In genomic region chr22:49087716-49088660, GRCh38 we compare ENCODE assay signal across 22 cellular contexts.
DNase-seq lines count a peak whose midpoint lies in the region; FAIRE-seq and TF ChIP-seq lines count a peak whose summit lies in the region.
"Had no signal": no experiment of that assay in that cellular context is flagged by ENCODE, and none has a peak within 500 bp of the region (broad histone marks: within the 10 kb centered on the region; RNA-seq: fewer than 3 reads in every experiment).

No MANE protein-coding gene starts in this region.

- no peak overlapping the region for H4K5ac ChIP-seq in H1 (ENCODE audit: insufficient read length, low read depth, low read length)

- no peak overlapping the region for H3K4me3 ChIP-seq in HEK293 (ENCODE audit: low read depth, low read length)
- no peak overlapping the region for H3K4me3 ChIP-seq in H1 (ENCODE audit: extremely low read depth in 1 of 4, insufficient read depth in 2 of 4, low read depth in 3 of 4, low read length in 4 of 4)
- no peak overlapping the region for H3K4me3 ChIP-seq in spleen
- H3K4me3 ChIP-seq in neural progenitor cell: no peak overlapping the region
- H3K4me3 ChIP-seq: A549; BLaER1 treated with 17β-estradiol and CSF1 and Interleukin-3, amounts not matched to agents 10 nM and 100 nM had no signal

- FAIRE-seq in H1 (lab: Jason Lieb, UNC) (no peak), GM12892 (lab: Jason Lieb, UNC) (no peak)
- FAIRE-seq: A549, D721Med had no signal

- TF ChIP-seq CTCF in HEK293 (tag by site-specific recombination; IDR thresholded peaks at IDR 0.05): no peak
- no peak for TF ChIP-seq CTCF in H1 (IDR thresholded peaks at IDR 0.05; ENCODE audit: control extremely low read depth in 1 of 3, insufficient read depth in 1 of 3, low read depth in 1 of 3, low read length in 3 of 3)
- no peak for TF ChIP-seq CTCF in nephron progenitor cell (IDR thresholded peaks at IDR 0.05)
- TF ChIP-seq CTCF in spleen (IDR thresholded peaks at IDR 0.05 in 8 of 11, conservative IDR thresholded peaks at IDR 0.05 in 3 of 11): no peak
- TF ChIP-seq CTCF in neural progenitor cell (IDR thresholded peaks at IDR 0.05): no peak

- H3K27me3 ChIP-seq in H1 (replicated peaks in 1 of 4; ENCODE audit: control insufficient read depth in 3 of 4, extremely low read depth in 1 of 4, insufficient read depth in 3 of 4, low read length in 3 of 4) (no peaks in the 10 kb centered on the region), spleen (replicated peaks in 1 of 7) (peaks cover 0 to 82% (median 0%) of the 10 kb centered on the region in 7 donors), neural progenitor cell (no peaks in the 10 kb centered on the region)
- H3K27me3 ChIP-seq: BLaER1 treated with 17β-estradiol and CSF1 and Interleukin-3, amounts not matched to agents 10 nM and 100 nM had no signal

- H3K23ac ChIP-seq in H1 (ENCODE audit: insufficient read length): no peak overlapping the region

- no peak overlapping the region for H2BK12ac ChIP-seq in H1 (ENCODE audit: low read depth, low read length)

- no peak overlapping the region for H2BK120ac ChIP-seq in H1 (replicated peaks; ENCODE audit: low read depth, low read length)

- DNase-seq in H1 (ENCODE audit: low read depth in 1 of 2, low spot score in 2 of 2): no peak
- no peak for DNase-seq in nephron progenitor cell
- DNase-seq in spleen: peak; percentile 54
- DNase-seq in NCI-H2081 treated with DMSO at 0.1 percent for 48 hours (lab: John Stamatoyannopoulos, UW): no peak
- DNase-seq in neural progenitor cell (ENCODE audit: low spot score): no peak
- DNase-seq in GM12892 (ENCODE audit: insufficient read length): no peak
- DNase-seq: AML-193; CD4-positive, alpha-beta T cell; GOT3; HCEC 1CT; MM.1S; NCI-H2227 treated with DMSO at 0.1 percent for 48 hours; NCI-H526 treated with DMSO at 0.1 percent for 48 hours; Right ventricle myocardium superior; RPMI8226 had no signal

- H3K14ac ChIP-seq in H1 (ENCODE audit: insufficient read length): no peak overlapping the region

- H2AK5ac ChIP-seq in H1 (ENCODE audit: low read depth, low read length): no peak overlapping the region

- H3K27ac Mint-ChIP-seq in nephron progenitor cell (peak overlapping the region; percentile 80), neural progenitor cell (no peak overlapping the region)
- H3K27ac Mint-ChIP-seq: CD4-positive, alpha-beta T cell; IgD-negative memory B cell had no signal

- POLR2A ChIA-PET in HEK293 (lab: Yijun Ruan, JAX): no interaction called here
- POLR2A ChIA-PET in H1 (lab: Charles Lee; ENCODE audit: partially characterized antibody): no interaction called here

- peaks cover 0 to 2% of the 10 kb centered on the region in 2 experiments for H4K20me1 ChIP-seq in H1 (replicated peaks in 1 of 2; ENCODE audit: control insufficient read depth in 1 of 2, insufficient read depth in 2 of 2, low read length in 2 of 2)
- no peaks in the 10 kb centered on the region for H4K20me1 ChIP-seq in neural progenitor cell (ENCODE audit: low read depth)

- H3K18ac ChIP-seq in H1 (ENCODE audit: extremely low read depth, low read length): no peak overlapping the region

- CTCF ChIA-PET in HEK293 (lab: Yijun Ruan, JAX): interaction anchor here (0.7 kb wide), 1 partner anchor 41 kb away, joined by 3 read pairs; no protein-coding TSS in a partner anchor
- CTCF ChIA-PET in H1 (lab: Charles Lee; ENCODE audit: partially characterized antibody): no interaction called here

- H2AFZ ChIP-seq in H1 (ENCODE audit: low read length) (no peak overlapping the region), neural progenitor cell (replicated peaks) (no peak overlapping the region)

- intact Hi-C loops in spleen (cut with DNase I; ENCODE audit: low total_unique reads): no loop called here

- H3K27me3 Mint-ChIP-seq in nephron progenitor cell (ENCODE audit: low read depth, poor library complexity): peaks cover 13% of the 10 kb centered on the region
- peaks cover 17% of the 10 kb centered on the region for H3K27me3 Mint-ChIP-seq in neural progenitor cell (ENCODE audit: insufficient read depth, low read depth)

- H3K4me1 Mint-ChIP-seq in nephron progenitor cell (peaks cover 15% of the 10 kb centered on the region), neural progenitor cell (peaks cover 5% of the 10 kb centered on the region)

- no peak overlapping the region for H3K9ac ChIP-seq in H1 (replicated peaks in 1 of 4; ENCODE audit: extremely low read depth in 1 of 4, low read depth in 3 of 4, low read length in 3 of 4)
- no peak overlapping the region for H3K9ac ChIP-seq in neural progenitor cell
- H3K9ac ChIP-seq: BLaER1 treated with 17β-estradiol and CSF1 and Interleukin-3, amounts not matched to agents 10 nM and 100 nM; KMS-11 had no signal

- H3K4me2 ChIP-seq in H1 (ENCODE audit: insufficient read depth in 1 of 2, low read depth in 2 of 2, low read length in 2 of 2) (no peak overlapping the region), neural progenitor cell (no peak overlapping the region)
- H3K4me2 ChIP-seq: A549; BLaER1 treated with 17β-estradiol and CSF1 and Interleukin-3, amounts not matched to agents 10 nM and 100 nM; KMS-11 had no signal

- H3K4ac ChIP-seq in H1 (replicated peaks; ENCODE audit: insufficient read length, low read depth, low read length): no peak overlapping the region

- no peaks in the 10 kb centered on the region for H3K79me2 ChIP-seq in H1 (ENCODE audit: control insufficient read depth in 1 of 2, insufficient read depth in 2 of 2, low read length in 2 of 2)
- no peaks in the 10 kb centered on the region for H3K79me2 ChIP-seq in neural progenitor cell (ENCODE audit: low read depth)

- no peaks in the 10 kb centered on the region for H3K4me1 ChIP-seq in HEK293 (ENCODE audit: control insufficient read depth, insufficient read depth, low read length)
- H3K4me1 ChIP-seq in H1 (replicated peaks in 1 of 4; ENCODE audit: control insufficient read depth in 3 of 4, insufficient read depth in 4 of 4, low read length in 3 of 4): no peaks in the 10 kb centered on the region; a peak in 1 of 7 replicates
- no peaks in the 10 kb centered on the region for H3K4me1 ChIP-seq in spleen
- H3K4me1 ChIP-seq in neural progenitor cell: no peaks in the 10 kb centered on the region

- WGBS in H1 (ENCODE audit: extremely low coverage in 1 of 2, insufficient coverage in 1 of 2, insufficient read length in 1 of 2, insufficient replicate concordance in 2 of 2, low coverage in 1 of 2, low lambda C conversion rate in 2 of 2, missing lambda C conversion rate in 1 of 2), 2 experiments: 89% methylated on average over 18 of the region's 26 CpGs; no CpG with 5 or more reads in 1 of the 2 experiments
- 66 to 71% (median 70%) methylated on average over 18 to 26 of the region's 26 CpGs for WGBS in spleen, 5 donors

- H3K56ac ChIP-seq in H1 (replicated peaks; ENCODE audit: insufficient read length, low read depth, low read length): no peak overlapping the region

- TF ChIP-seq EP300 in H1 (IDR thresholded peaks at IDR 0.05; ENCODE audit: borderline replicate concordance in 1 of 2, low read depth in 2 of 2, low read length in 2 of 2): no peak

- no peaks in the 10 kb centered on the region for H3K9me3 Mint-ChIP-seq in nephron progenitor cell
- H3K9me3 Mint-ChIP-seq in neural progenitor cell: peaks cover 2% of the 10 kb centered on the region
- H3K9me3 Mint-ChIP-seq: CD4-positive, alpha-beta T cell; IgD-negative memory B cell had no signal

- no peaks in the 10 kb centered on the region for H3K36me3 Mint-ChIP-seq in nephron progenitor cell (ENCODE audit: low read depth)
- no peaks in the 10 kb centered on the region for H3K36me3 Mint-ChIP-seq in neural progenitor cell
- H3K36me3 Mint-ChIP-seq: IgD-negative memory B cell had no signal

- H3K36me3 ChIP-seq in HEK293 (ENCODE audit: control insufficient read depth in 2 of 2, insufficient read depth in 1 of 2, low read length in 2 of 2) (no peaks in the 10 kb centered on the region), H1 (ENCODE audit: control insufficient read depth in 2 of 4, insufficient read depth in 4 of 4, low read length in 3 of 4) (no peaks in the 10 kb centered on the region), spleen (no peaks in the 10 kb centered on the region), neural progenitor cell (no peaks in the 10 kb centered on the region)
- H3K36me3 ChIP-seq: BLaER1 treated with 17β-estradiol and CSF1 and Interleukin-3, amounts not matched to agents 10 nM and 100 nM had no signal

- no peaks in the 10 kb centered on the region for H3F3A ChIP-seq in neural progenitor cell (ENCODE audit: low read depth)

- no peak overlapping the region for H4K91ac ChIP-seq in H1 (replicated peaks; ENCODE audit: insufficient read length, low read length)

- no peak overlapping the region for H2BK20ac ChIP-seq in H1 (ENCODE audit: low read length)

- H3K79me1 ChIP-seq in H1 (ENCODE audit: low read depth, low read length): no peaks in the 10 kb centered on the region

- no peaks in the 10 kb centered on the region for H3K9me3 ChIP-seq in HEK293 (ENCODE audit: control insufficient read depth, insufficient read depth, low read depth, low read length)
- H3K9me3 ChIP-seq in H1 (ENCODE audit: insufficient read depth in 2 of 2, low read depth in 1 of 2, low read length in 1 of 2): no peaks in the 10 kb centered on the region
- H3K9me3 ChIP-seq in spleen: no peaks in the 10 kb centered on the region
- no peaks in the 10 kb centered on the region for H3K9me3 ChIP-seq in neural progenitor cell (ENCODE audit: low read depth)
- H3K9me3 ChIP-seq: A549; BLaER1 treated with 17β-estradiol and CSF1 and Interleukin-3, amounts not matched to agents 10 nM and 100 nM had no signal

- TF ChIP-seq POLR2A in H1 (IDR thresholded peaks at IDR 0.05; ENCODE audit: control extremely low read depth in 1 of 2, low read depth in 2 of 2, low read length in 2 of 2): no peak
- TF ChIP-seq POLR2A in spleen (IDR thresholded peaks at IDR 0.05): no peak
- no peak for TF ChIP-seq POLR2A in GM12892 (IDR thresholded peaks at IDR 0.05; ENCODE audit: low read depth, low read length)

- H4K8ac ChIP-seq in H1 (ENCODE audit: extremely low read depth, insufficient read depth, low read length): peak overlapping the region; percentile 62; the same call in 1 of the 2 replicates

- no peak for TF ChIP-seq RAD21 in H1 (IDR thresholded peaks at IDR 0.05 in 1 of 2, conservative IDR thresholded peaks at IDR 0.05 in 1 of 2; ENCODE audit: low read depth in 2 of 2, low read length in 2 of 2)

- H3K27ac ChIP-seq in HEK293 (ENCODE audit: extremely low read depth, low read depth, low read length): no peak overlapping the region
- H3K27ac ChIP-seq in H1 (ENCODE audit: low read depth, low read length): no peak overlapping the region
- H3K27ac ChIP-seq in spleen: no peak overlapping the region
- H3K27ac ChIP-seq in neural progenitor cell: no peak overlapping the region
- H3K27ac ChIP-seq: A549; BLaER1 treated with 17β-estradiol and CSF1 and Interleukin-3, amounts not matched to agents 10 nM and 100 nM; HL-60; KMS-11 had no signal

- H3K4me3 Mint-ChIP-seq in nephron progenitor cell (no peak overlapping the region), neural progenitor cell (no peak overlapping the region)
- H3K4me3 Mint-ChIP-seq: CD4-positive, alpha-beta T cell; IgD-negative memory B cell had no signal

- H2BK15ac ChIP-seq in H1 (ENCODE audit: low read length): no peak overlapping the region

- H2BK5ac ChIP-seq in H1 (ENCODE audit: low read depth, low read length): no peak overlapping the region

- H3K23me2 ChIP-seq in H1 (ENCODE audit: low read depth, low read length): peaks cover 2% of the 10 kb centered on the region; the same call in 1 of the 2 replicates

TF ChIP-seq in H1, 55 proteins besides CTCF, POLR2A, EP300 and RAD21 (continues in another document):
- TF ChIP-seq HDAC6 (IDR thresholded peaks at IDR 0.05; ENCODE audit: low read depth, low read length): no peak
